1 cellular context compared by ENCODE assay signal in the genomic region with DNA sequence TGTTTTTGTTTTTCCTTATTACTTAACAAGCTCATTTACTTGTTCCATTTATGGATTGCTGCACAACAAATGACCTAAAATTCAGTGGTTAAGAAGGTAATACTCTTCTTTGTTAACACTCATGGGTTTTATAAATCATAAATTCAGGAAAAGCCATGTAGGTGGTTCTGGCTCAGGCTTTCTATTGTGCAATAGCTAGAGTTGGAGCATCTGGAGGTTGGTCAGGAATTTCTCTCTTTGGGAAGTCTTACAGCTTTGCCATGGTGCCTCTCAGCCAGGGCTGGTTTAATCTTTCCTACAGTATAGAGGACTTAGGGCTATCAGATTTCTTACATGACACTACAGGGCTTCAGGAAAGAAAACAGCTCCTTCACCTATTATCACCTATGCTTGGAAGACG.
TF ChIP-seq lines count a peak whose summit lies in the region.

No MANE protein-coding gene starts in this region.

TF ChIP-seq in IMR-90, 13 proteins besides CTCF, POLR2A, EP300 and RAD21:
- TF ChIP-seq FOS (IDR thresholded peaks at IDR 0.05; ENCODE audit: low read depth, low read length), result no peak
- TF ChIP-seq CEBPB (IDR thresholded peaks at IDR 0.05; ENCODE audit: low read depth, low read length), result peak; percentile 74
